ENCODE assay signal across 16 cellular contexts in genomic region chr14:54470701-54471100, GRCh38. TPM values are rescaled to one million over a fixed set of nuclear protein-coding genes. Genes with fewer than 3 reads are reported as not detected.
DNase-seq lines count a peak whose midpoint lies in the region; ATAC-seq and TF ChIP-seq lines count a peak whose summit lies in the region.
"Had no signal": no experiment of that assay in that cellular context is flagged by ENCODE, and none has a peak within 500 bp of the region (broad histone marks: within the 10 kb centered on the region; RNA-seq: fewer than 3 reads in every experiment).

No MANE protein-coding gene starts in this region.

- peaks cover 5% of the 10 kb centered on the region for H3K9me3 ChIP-seq in CD4-positive, alpha-beta T cell (ENCODE audit: control insufficient read depth, low read length)
- no peaks in the 10 kb centered on the region for H3K9me3 ChIP-seq in hepatocyte (ENCODE audit: low read depth)
- H3K9me3 ChIP-seq: BE2C had no signal

- no peak overlapping the region for H3K4me2 ChIP-seq in hepatocyte

- DNase-seq in CD4-positive, alpha-beta T cell: no peak
- DNase-seq in LoVo (ENCODE audit: low spot score) (peak; percentile 73), hepatocyte (ENCODE audit: low spot score) (peak; percentile 32), sciatic nerve (ENCODE audit: low spot score) (no peak), HuH-7.5 (ENCODE audit: low spot score) (no peak)
- no peak for DNase-seq in activated CD8-positive, alpha-beta memory T cell treated with anti-CD3 and anti-CD28 coated beads, Interleukin-2, amount 50 U/mL, for 48 hours
- DNase-seq: BE2C; CD8-positive, alpha-beta T cell; DMS79 treated with DMSO at 0.1 percent for 48 hours; KG1; NCI-H1048; NCI-H1436 treated with DMSO at 0.1 percent for 48 hours; NCI-H2029 treated with DMSO at 0.1 percent for 48 hours; NCI-H2171 treated with DMSO at 0.1 percent for 48 hours; NCI-H510A had no signal

- H3K4me1 Mint-ChIP-seq in CD4-positive, alpha-beta T cell (ENCODE audit: low read depth): no peaks in the 10 kb centered on the region

- H3K4me1 ChIP-seq in hepatocyte (ENCODE audit: insufficient read depth): peaks cover 16% of the 10 kb centered on the region
- H3K4me1 ChIP-seq: BE2C had no signal

- POLR2A ChIA-PET in CD4-positive, alpha-beta T cell (lab: Charles Lee): no interaction called here

- no peaks in the 10 kb centered on the region for H3K79me2 ChIP-seq in hepatocyte

- WGBS in hepatocyte (ENCODE audit: low lambda C conversion rate, missing lambda C conversion rate): 81% methylated on average over 4 of the region's 4 CpGs

- CTCF ChIA-PET in CD4-positive, alpha-beta T cell (lab: Charles Lee): no interaction called here

- no peak overlapping the region for H3K4me3 Mint-ChIP-seq in CD4-positive, alpha-beta T cell
- H3K4me3 Mint-ChIP-seq: CD8-positive, alpha-beta T cell had no signal

- H3K27me3 ChIP-seq in CD4-positive, alpha-beta T cell (ENCODE audit: control insufficient read depth, insufficient read depth, low read length): no peaks in the 10 kb centered on the region
- H3K27me3 ChIP-seq in hepatocyte: no peaks in the 10 kb centered on the region
- H3K27me3 ChIP-seq: BE2C had no signal

- H3K27ac Mint-ChIP-seq in CD4-positive, alpha-beta T cell: peak overlapping the region; percentile 10
- H3K27ac Mint-ChIP-seq: CD8-positive, alpha-beta T cell had no signal

- no peak overlapping the region for H3K4me3 ChIP-seq in hepatocyte

- no peak for TF ChIP-seq CTCF in CD4-positive, alpha-beta T cell (IDR thresholded peaks at IDR 0.05)
- TF ChIP-seq CTCF in hepatocyte (IDR thresholded peaks at IDR 0.05; ENCODE audit: poor library complexity): no peak

- no peaks in the 10 kb centered on the region for H3K36me3 ChIP-seq in hepatocyte (replicated peaks; ENCODE audit: insufficient read depth, low read depth)

- H3K9me3 Mint-ChIP-seq in CD4-positive, alpha-beta T cell: peaks cover 6% of the 10 kb centered on the region

- no peaks in the 10 kb centered on the region for H3K9me2 ChIP-seq in hepatocyte (replicated peaks; ENCODE audit: insufficient read depth)

- no peak for ATAC-seq in CD4-positive, alpha-beta T cell (ENCODE audit: poor library complexity)
- ATAC-seq in sciatic nerve: peak; percentile 20
- ATAC-seq in GM19023 (IDR thresholded peaks at IDR 0.05; ENCODE audit: unreplicated experiment): no peak
- ATAC-seq: CD8-positive, alpha-beta T cell had no signal

- H2AFZ ChIP-seq in hepatocyte: no peak overlapping the region

- no peaks in the 10 kb centered on the region for H3K27me3 Mint-ChIP-seq in CD4-positive, alpha-beta T cell

- peaks cover 68% of the 10 kb centered on the region for H3K36me3 Mint-ChIP-seq in CD4-positive, alpha-beta T cell (ENCODE audit: low read depth)

- intact Hi-C loops in CD4-positive, alpha-beta T cell (cut with DNase I, micrococcal nuclease): no loop called here
- intact Hi-C loops in sciatic nerve (cut with DNase I): no loop called here

- H3K27ac ChIP-seq in CD4-positive, alpha-beta T cell (ENCODE audit: low read depth, low read length): no peak overlapping the region
- peak overlapping the region; percentile 10 for H3K27ac ChIP-seq in hepatocyte

- no peaks in the 10 kb centered on the region for H4K20me1 ChIP-seq in hepatocyte (ENCODE audit: insufficient read depth, poor library complexity, severe bottlenecking)

RNA-seq across cellular contexts. Expression of gene GMFB, which starts 18.1 kb away (rescaled TPM):
- 10 to 100 TPM; 39.5 to 43.5 TPM for total RNA-seq in CD4-positive, alpha-beta T cell
- total RNA-seq in hepatocyte (80.7 and 138 TPM in 2 replicates), sciatic nerve (136 TPM)
- polyA plus RNA-seq in hepatocyte: 41.8 and 47.3 TPM in 2 replicates

RNA-seq across cellular contexts. Expression of gene CNIH1, which starts 29.5 kb away (rescaled TPM):
- total RNA-seq in CD4-positive, alpha-beta T cell: 10 to 100 TPM; 55.9 TPM
- total RNA-seq in hepatocyte (291 and 320 TPM in 2 replicates), sciatic nerve (73.1 TPM)
- polyA plus RNA-seq in hepatocyte: 173 and 201 TPM in 2 replicates

RNA-seq across cellular contexts. Expression of gene CGRRF1, which starts 39.0 kb away (rescaled TPM):
- total RNA-seq in CD4-positive, alpha-beta T cell: 10 to 100 TPM; 34.5 to 42.8 TPM
- total RNA-seq in hepatocyte (24.9 and 27.0 TPM in 2 replicates), sciatic nerve (31.9 TPM)
- polyA plus RNA-seq in hepatocyte: 20.7 and 22.9 TPM in 2 replicates

Comparison
In these comparisons a context has a peak if more than half of its experiments do, and no peak if none do; other contexts are left out.
1. DNase-seq: peak in LoVo (single experiment) and hepatocyte (single experiment); none in CD4-positive, alpha-beta T cell (0 of 10), sciatic nerve (single experiment), activated CD8-positive, alpha-beta memory T cell treated with anti-CD3 and anti-CD28 coated beads, Interleukin-2, amount 50 U/mL, for 48 hours (single experiment) and HuH-7.5 (single experiment).